Comparison of ENCODE assay signal across 18 cellular contexts in genomic region chr3:45603226-45603625, GRCh38.
"Had no signal": no experiment of that assay in that cellular context is flagged by ENCODE, and none has a peak within 500 bp of the region (broad histone marks: within the 10 kb centered on the region; RNA-seq: fewer than 3 reads in every experiment).

No MANE protein-coding gene starts in this region.

- H3K9me3 ChIP-seq: stomach, testis had no signal

- H3K4me2 ChIP-seq: smooth muscle cell had no signal

- H3K27me3 ChIP-seq: brain microvascular endothelial cell, stomach, testis had no signal

- ATAC-seq: activated CD8-positive, alpha-beta T cell treated with anti-CD3 and anti-CD28 coated beads for 36 hours; natural killer cell treated with Interleukin-12 subunit alpha and Interleukin-12 subunit beta and Interleukin-15 and Interleukin-18, amount 100 ng/mL, for 72 hours; stimulated activated effector memory CD8-positive, alpha-beta T cell treated with anti-CD3 and anti-CD28 coated beads, Interleukin-12 subunit alpha, Interleukin-12 subunit beta, amount 100 ng/mL, for 72 hours; T-cell had no signal

- H3K27ac ChIP-seq: brain microvascular endothelial cell, SK-N-MC, testis had no signal

- DNase-seq: activated B cell treated with CpG ODN at 0.5 μM for 24 hours; activated CD4-positive, alpha-beta T cell treated with anti-CD3 and anti-CD28 coated beads for 4 hours; activated CD8-positive, alpha-beta T cell treated with anti-CD3 and anti-CD28 coated beads for 36 hours; activated naive CD4-positive, alpha-beta T cell treated with anti-CD3 and anti-CD28 coated beads for 36 hours; activated T-cell treated with anti-CD3 and anti-CD28 coated beads, Interleukin-2, amount 50 U/mL, for 24 hours; brain microvascular endothelial cell; cortex of kidney; mesendoderm; occipital lobe; stimulated activated CD4-positive, alpha-beta T cell treated with anti-CD3 and anti-CD28 coated beads, Interleukin-4, amount 100 ng/mL, for 24 hours; stomach; T-cell; T-helper 9 cell; testis had no signal

- H3K4me3 ChIP-seq: SK-N-MC, smooth muscle cell, stomach, testis had no signal
